ENCODE assay signal across 8 cellular contexts in the genomic region with DNA sequence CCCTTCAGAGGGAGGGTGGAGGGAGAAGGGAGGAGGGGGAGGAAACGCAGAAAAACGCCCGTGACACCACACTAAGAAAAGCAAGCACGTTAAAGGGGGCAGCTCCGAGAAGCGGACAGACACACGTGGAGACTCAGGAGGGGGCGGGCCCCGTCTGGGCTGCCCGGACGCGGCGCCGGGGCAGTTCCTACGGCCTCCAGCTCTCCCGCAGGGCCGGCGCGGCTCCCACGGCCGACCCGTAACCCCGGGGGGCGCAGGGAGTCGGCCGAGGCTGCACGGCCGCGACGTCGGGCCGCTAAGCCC. TPM values are rescaled to one million over a fixed set of nuclear protein-coding genes. Genes with fewer than 3 reads are reported as not detected.
DNase-seq lines count a peak whose midpoint lies in the region; ATAC-seq and TF ChIP-seq lines count a peak whose summit lies in the region.

No MANE protein-coding gene starts in this region.

- H3K4me1 ChIP-seq in prostate gland (replicated peaks), result peaks cover 13% of the 10 kb centered on the region

- peak overlapping the region; percentile 84 for H3K27ac ChIP-seq in C4-2B
- H3K27ac ChIP-seq in KOPT-K1 (ENCODE audit: low read depth, low read length, poor library complexity, severe bottlenecking), result peak overlapping the region; percentile 89
- peak overlapping the region; percentile 75 to 84 for H3K27ac ChIP-seq in prostate gland

- H3K9me3 ChIP-seq in KOPT-K1 (ENCODE audit: insufficient read depth, low read length, poor library complexity, severe bottlenecking) (no peaks in the 10 kb centered on the region), prostate gland (no peaks in the 10 kb centered on the region)

- intact Hi-C loops in prostate gland (cut with DNase I), result loop anchor here (5.0 kb wide), 1 partner anchor 178 kb away; no protein-coding TSS in a partner anchor

- no peaks in the 10 kb centered on the region for H3K27me3 ChIP-seq in prostate gland (replicated peaks; ENCODE audit: insufficient read depth)

- H3K36me3 ChIP-seq in KOPT-K1 (ENCODE audit: insufficient read depth, low read length), result peaks cover 38% of the 10 kb centered on the region
- H3K36me3 ChIP-seq in prostate gland, result no peaks in the 10 kb centered on the region

- DNase-seq in activated T-cell treated with anti-CD3 and anti-CD28 coated beads, Interleukin-2, amount 50 U/mL, for 1 hour, result peak; percentile 57
- DNase-seq in fibroblast of the aortic adventitia (ENCODE audit: low read depth) (no peak), prostate gland (ENCODE audit: low spot score) (no peak), NCI-H345 (lab: John Stamatoyannopoulos, UW) (no peak), Ammon's horn (ENCODE audit: low spot score) (no peak)

- peak overlapping the region; percentile 88 for H3K4me3 ChIP-seq in fibroblast of the aortic adventitia (ENCODE audit: low read depth, low read length)
- peak overlapping the region; percentile 89 to 98 for H3K4me3 ChIP-seq in prostate gland

- peak; percentile 35 for ATAC-seq in GM21447 (IDR thresholded peaks at IDR 0.05; ENCODE audit: unreplicated experiment)

- 0% methylated on average over 32 of the region's 32 CpGs for WGBS in prostate gland

- no peak for TF ChIP-seq POLR2A in prostate gland (IDR thresholded peaks at IDR 0.05)

- TF ChIP-seq CTCF in C4-2B (conservative IDR thresholded peaks at IDR 0.05), result no peak
- no peak for TF ChIP-seq CTCF in fibroblast of the aortic adventitia (IDR thresholded peaks at IDR 0.05; ENCODE audit: insufficient read depth, low read length)
- TF ChIP-seq CTCF in prostate gland (IDR thresholded peaks at IDR 0.05), result no peak

RNA-seq across cellular contexts. Expression of a gene that starts 0.4 kb away (rescaled TPM):
- total RNA-seq in fibroblast of the aortic adventitia (ENCODE audit: low replicate concordance), result 21.6 and 29.2 TPM in 2 replicates
- 10 to 100 TPM; 28.2 to 56.4 TPM for total RNA-seq in prostate gland
